Comparison of ENCODE assay signal across 1 cellular context in the genomic region with DNA sequence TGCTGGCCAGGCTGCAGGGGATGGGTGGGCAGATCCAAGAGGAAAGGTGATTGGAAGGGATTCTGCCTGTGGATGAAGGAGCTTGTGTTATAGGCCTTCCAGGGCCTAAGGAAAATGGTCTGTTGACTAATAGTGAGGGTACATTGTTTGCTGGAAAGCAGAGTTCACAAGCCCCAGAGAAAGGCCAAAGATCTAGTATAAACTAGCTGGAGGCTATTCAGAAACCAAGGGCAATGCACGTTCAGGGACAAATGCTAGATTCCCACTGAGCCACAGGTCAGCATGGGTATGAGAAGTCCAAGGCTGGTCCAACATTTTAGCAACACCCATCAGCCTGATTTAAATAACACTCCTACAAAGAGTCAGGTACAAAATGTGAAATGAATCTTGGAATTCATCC.
TF ChIP-seq lines count a peak whose summit lies in the region.

No MANE protein-coding gene starts in this region.

TF ChIP-seq in HEK293, 187 proteins besides CTCF, POLR2A, EP300 and RAD21:
- no peak for TF ChIP-seq ZNF514 (tag by site-specific recombination; IDR thresholded peaks at IDR 0.05)
- peak; percentile 21; the same call in 1 of the 2 replicates for TF ChIP-seq ZNF585B (tag by site-specific recombination; IDR thresholded peaks at IDR 0.05)
